20 cellular contexts compared by ENCODE assay signal in the genomic region with DNA sequence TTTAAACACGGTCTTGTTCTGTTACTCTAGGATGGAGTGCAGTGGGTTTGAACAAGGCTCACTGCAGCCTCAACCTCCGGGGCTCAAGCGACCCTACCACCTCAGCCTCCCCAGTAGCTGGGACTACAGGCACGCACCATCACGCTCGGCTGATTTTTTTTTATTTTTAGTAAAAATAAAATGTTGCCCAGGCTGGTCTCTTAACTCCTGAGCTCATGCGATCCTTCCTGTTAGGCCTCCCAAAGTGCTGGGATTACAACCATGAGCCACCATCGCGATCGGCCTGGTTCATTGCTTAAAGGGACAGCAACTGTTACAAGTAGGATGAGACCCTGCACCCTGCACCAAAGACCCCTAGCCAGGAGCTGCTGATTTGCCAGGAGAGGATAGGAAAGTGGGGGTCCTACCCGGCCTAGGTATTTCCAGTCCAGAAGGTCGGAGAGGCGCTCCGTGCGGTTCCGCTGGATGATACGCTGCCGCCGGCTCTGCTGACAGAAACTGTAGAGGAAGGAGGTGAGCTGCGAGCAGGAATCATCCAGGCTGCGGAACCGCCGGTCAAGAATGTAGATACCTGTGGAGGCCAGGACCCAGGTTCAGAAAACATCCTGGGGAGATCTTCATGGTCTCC. TPM values are rescaled to one million over a fixed set of nuclear protein-coding genes. Genes with fewer than 3 reads are reported as not detected.
A peak's percentile ranks its signal among the peaks of the same experiment; 100 is the strongest.
DNase-seq lines count a peak whose midpoint lies in the region; ATAC-seq and TF ChIP-seq lines count a peak whose summit lies in the region.
"Had no signal": no experiment of that assay in that cellular context is flagged by ENCODE, and none has a peak within 500 bp of the region (broad histone marks: within the 10 kb centered on the region; RNA-seq: fewer than 3 reads in every experiment).

No MANE protein-coding gene starts in this region.

- TF ChIP-seq CTCF in DOHH2 (IDR thresholded peaks at IDR 0.05; ENCODE audit: low read depth, low read length, poor library complexity, severe bottlenecking) (no peak), psoas muscle (IDR thresholded peaks at IDR 0.05) (no peak), GM10248 (IDR thresholded peaks at IDR 0.05; ENCODE audit: control extremely low read depth, extremely low read depth, low read depth, missing control alignments) (no peak), glutamatergic neuron (IDR thresholded peaks at IDR 0.05; ENCODE audit: partially characterized antibody, unreplicated experiment) (no peak)

- POLR2A ChIA-PET in GM10248 (lab: Yijun Ruan, JAX), result interaction anchor here (0.6 to 1.7 kb wide), 9 partner anchors 8 to 149 kb away, joined by 3 to 10 read pairs (median 4); no protein-coding TSS in a partner anchor

- peaks cover 60% of the 10 kb centered on the region for H3K36me3 ChIP-seq in DOHH2 (ENCODE audit: control insufficient read depth, low read length)
- peaks cover 6 to 82% of the 10 kb centered on the region in 2 donors for H3K36me3 ChIP-seq in psoas muscle (ENCODE audit: insufficient read depth in 1 of 2, low read depth in 1 of 2)

- no peak overlapping the region for H3K27ac Mint-ChIP-seq in glutamatergic neuron (ENCODE audit: unreplicated experiment)
- H3K27ac Mint-ChIP-seq: activated CD4-positive, alpha-beta memory T cell treated with anti-CD3 and anti-CD28 coated beads for 36 hours; nephron; stimulated activated naive CD8-positive, alpha-beta T cell treated with anti-CD3 and anti-CD28 coated beads, Interleukin-15, Interleukin-2, amounts not matched to agents 100 ng/mL and 50 ng/mL, for 24 hours had no signal

- H3K9me3 Mint-ChIP-seq in glutamatergic neuron (ENCODE audit: unreplicated experiment), result peaks cover 12% of the 10 kb centered on the region
- H3K9me3 Mint-ChIP-seq: activated CD4-positive, alpha-beta memory T cell treated with anti-CD3 and anti-CD28 coated beads for 36 hours; nephron; stimulated activated naive CD8-positive, alpha-beta T cell treated with anti-CD3 and anti-CD28 coated beads, Interleukin-15, Interleukin-2, amounts not matched to agents 100 ng/mL and 50 ng/mL, for 24 hours had no signal

- H3F3A ChIP-seq in DOHH2 (ENCODE audit: control insufficient read depth, insufficient read depth), result peaks cover 13% of the 10 kb centered on the region

- H3K27ac ChIP-seq in DOHH2 (ENCODE audit: low read depth, low read length), result no peak overlapping the region
- H3K27ac ChIP-seq in psoas muscle, result peak overlapping the region; percentile 43
- H3K27ac ChIP-seq: esophagus squamous epithelium had no signal

- peaks cover 12% of the 10 kb centered on the region for H3K27me3 Mint-ChIP-seq in glutamatergic neuron (ENCODE audit: unreplicated experiment)
- H3K27me3 Mint-ChIP-seq: activated CD4-positive, alpha-beta memory T cell treated with anti-CD3 and anti-CD28 coated beads for 36 hours; stimulated activated naive CD8-positive, alpha-beta T cell treated with anti-CD3 and anti-CD28 coated beads, Interleukin-15, Interleukin-2, amounts not matched to agents 100 ng/mL and 50 ng/mL, for 24 hours had no signal

- DNase-seq in HT1080 (ENCODE audit: low read depth) (peak; percentile 51), cerebellar cortex (ENCODE audit: low spot score) (peak; percentile 59), psoas muscle (no peak), GM10248 (ENCODE audit: extremely low spot score) (no peak), glutamatergic neuron (no peak), NCI-H2227 treated with DMSO at 0.1 percent for 48 hours (lab: John Stamatoyannopoulos, UW) (no peak)
- DNase-seq: esophagus squamous epithelium, GOT3 had no signal

- no peaks in the 10 kb centered on the region for H3K36me3 Mint-ChIP-seq in glutamatergic neuron (ENCODE audit: unreplicated experiment)

- WGBS in psoas muscle, 3 donors, result 87 to 89% (median 87%) methylated on average over 23 of the region's 23 CpGs

- no peak overlapping the region for H3K4me3 Mint-ChIP-seq in glutamatergic neuron (ENCODE audit: unreplicated experiment)
- H3K4me3 Mint-ChIP-seq: activated CD4-positive, alpha-beta memory T cell treated with anti-CD3 and anti-CD28 coated beads for 36 hours; stimulated activated naive CD8-positive, alpha-beta T cell treated with anti-CD3 and anti-CD28 coated beads, Interleukin-15, Interleukin-2, amounts not matched to agents 100 ng/mL and 50 ng/mL, for 24 hours; WTC11 had no signal

- H3K4me3 ChIP-seq in DOHH2 (ENCODE audit: low read length), result no peak overlapping the region
- H3K4me3 ChIP-seq in psoas muscle, result no peak overlapping the region
- H3K4me3 ChIP-seq: coronary artery, esophagus squamous epithelium, mucosa of descending colon, tibial nerve had no signal

- no peak for ATAC-seq in psoas muscle

- CTCF ChIA-PET in GM10248 (lab: Yijun Ruan, JAX), result interaction anchor here (0.6 to 6.3 kb wide), 46 partner anchors 8 to 324 kb away, joined by 3 to 53 read pairs (median 4); a partner anchor contains a TSS

- intact Hi-C loops in psoas muscle (cut with DNase I), result loop anchor here in 1 of 2 donors (2.0 kb wide), 1 partner anchor 181 kb away; no protein-coding TSS in a partner anchor

- peaks cover 45% of the 10 kb centered on the region for H3K4me1 ChIP-seq in DOHH2 (ENCODE audit: control insufficient read depth, low read length)
- H3K4me1 ChIP-seq in psoas muscle, result peaks cover 27% of the 10 kb centered on the region

- no peaks in the 10 kb centered on the region for H4K20me1 ChIP-seq in DOHH2 (ENCODE audit: control insufficient read depth, insufficient read depth, low read depth, low read length)

- H3K9me3 ChIP-seq in DOHH2 (ENCODE audit: control insufficient read depth, insufficient read depth, low read length), result no peaks in the 10 kb centered on the region
- H3K9me3 ChIP-seq in psoas muscle, result no peaks in the 10 kb centered on the region
- H3K9me3 ChIP-seq: esophagus squamous epithelium, mucosa of descending colon, tibial nerve had no signal

- H3K4me2 ChIP-seq in DOHH2 (ENCODE audit: low read length), result peak overlapping the region; percentile 46

- no peaks in the 10 kb centered on the region for H3K27me3 ChIP-seq in DOHH2 (ENCODE audit: control insufficient read depth, low read length)
- H3K27me3 ChIP-seq in psoas muscle (ENCODE audit: insufficient read depth in 3 of 3, low read length in 2 of 3), result no peaks in the 10 kb centered on the region
- H3K27me3 ChIP-seq: esophagus squamous epithelium, tibial nerve had no signal

- peaks cover 17% of the 10 kb centered on the region for H3K4me1 Mint-ChIP-seq in glutamatergic neuron (ENCODE audit: low read depth, unreplicated experiment)

- H3K9me2 ChIP-seq in DOHH2 (replicated peaks; ENCODE audit: control insufficient read depth, low read length), result no peaks in the 10 kb centered on the region

- H3K79me2 ChIP-seq in DOHH2 (ENCODE audit: control insufficient read depth, low read length), result peaks cover 13% of the 10 kb centered on the region

RNA-seq across cellular contexts. Expression of a gene that starts 5.1 kb away (rescaled TPM):
- total RNA-seq in HT1080 (2014; rRNA removed; shearing (Covaris generic)), result 4,284 and 5,930 TPM in 2 replicates
- polyA plus RNA-seq in HT1080 (2015; cell fraction: cytosol; rRNA removed), result 2,981 and 3,580 TPM in 2 replicates
- 518 and 527 TPM in 2 replicates for polyA plus RNA-seq in HT1080 (2015; cell fraction: nucleus; rRNA removed)
- total RNA-seq in psoas muscle, result 1,000 to 10,000 TPM in 3 of 4 donors, 100 to 1,000 TPM in 1; 802 to 2,269 (median 1,158) TPM
- 1,000 to 10,000 TPM; 1,296 to 1,753 (median 1,467) TPM for polyA plus RNA-seq in psoas muscle
- total RNA-seq in glutamatergic neuron (ENCODE audit: unreplicated experiment), result 875 TPM

RNA-seq across cellular contexts. Expression of a gene that starts 15.6 kb away (rescaled TPM):
- total RNA-seq in HT1080 (2014; rRNA removed; shearing (Covaris generic)), result 198 and 273 TPM in 2 replicates
- polyA plus RNA-seq in HT1080 (2015; cell fraction: cytosol; rRNA removed), result 167 and 232 TPM in 2 replicates
- polyA plus RNA-seq in HT1080 (2015; cell fraction: nucleus; rRNA removed), result 190 and 206 TPM in 2 replicates
- total RNA-seq in psoas muscle (10 to 100 TPM; 16.8 to 24.4 (median 22.0) TPM), glutamatergic neuron (ENCODE audit: unreplicated experiment) (87.7 TPM)
- polyA plus RNA-seq in psoas muscle, result 10 to 100 TPM; 20.7 to 66.1 (median 35.6) TPM

RNA-seq across cellular contexts. Expression of a gene that starts 22.9 kb away (rescaled TPM):
- 35.2 and 46.1 TPM in 2 replicates for total RNA-seq in HT1080 (2014; rRNA removed; shearing (Covaris generic))
- polyA plus RNA-seq in HT1080 (2015; cell fraction: cytosol; rRNA removed), result 34.5 and 38.1 TPM in 2 replicates
- polyA plus RNA-seq in HT1080 (2015; cell fraction: nucleus; rRNA removed), result 64.9 and 71.3 TPM in 2 replicates
- total RNA-seq in psoas muscle (100 to 1,000 TPM; 147 to 331 (median 238) TPM), glutamatergic neuron (ENCODE audit: unreplicated experiment) (69.0 TPM)
- 10 to 100 TPM; 30.9 to 61.3 (median 58.9) TPM for polyA plus RNA-seq in psoas muscle

RNA-seq across cellular contexts. Expression of a gene that starts 23.4 kb away (rescaled TPM):
- total RNA-seq in HT1080 (2014; rRNA removed; shearing (Covaris generic)), result 498 and 522 TPM in 2 replicates
- polyA plus RNA-seq in HT1080 (2015; cell fraction: cytosol; rRNA removed), result 341 and 384 TPM in 2 replicates
- 511 and 540 TPM in 2 replicates for polyA plus RNA-seq in HT1080 (2015; cell fraction: nucleus; rRNA removed)
- total RNA-seq in psoas muscle (10 to 100 TPM; 61.1 to 87.4 (median 81.8) TPM), glutamatergic neuron (ENCODE audit: unreplicated experiment) (60.9 TPM)
- polyA plus RNA-seq in psoas muscle, result 10 to 100 TPM; 62.7 to 76.5 (median 69.5) TPM

RNA-seq across cellular contexts. Expression of a gene that starts 36.8 kb away (rescaled TPM):
- total RNA-seq in HT1080 (2014; rRNA removed; shearing (Covaris generic)), result 0.57 TPM in 1 of 2 replicates, not detected in the other
- 0.52 TPM in 1 of 2 replicates, not detected in the other for polyA plus RNA-seq in HT1080 (2015; cell fraction: cytosol; rRNA removed)
- polyA plus RNA-seq in HT1080 (2015; cell fraction: nucleus; rRNA removed), result not detected in 2 replicates
- total RNA-seq in psoas muscle (under 1 TPM in 1 of 4 donors, not detected in 3; 0.21 TPM), glutamatergic neuron (ENCODE audit: unreplicated experiment) (not detected)
- polyA plus RNA-seq in psoas muscle, result under 1 TPM in 1 of 3 donors, not detected in 2; 0.14 TPM
- total RNA-seq: frontal cortex, left ventricle myocardium superior, posterior vena cava, Right ventricle myocardium superior had no signal

Comparison
In these comparisons a context has a peak if more than half of its experiments do, and no peak if none do; other contexts are left out.
1. DNase-seq: peak in HT1080 (single experiment) and cerebellar cortex (single experiment); none in psoas muscle (0 of 2), GM10248 (single experiment), glutamatergic neuron (single experiment) and NCI-H2227 treated with DMSO at 0.1 percent for 48 hours (single experiment).